ENCODE assay signal across 8 cellular contexts in the genomic region with DNA sequence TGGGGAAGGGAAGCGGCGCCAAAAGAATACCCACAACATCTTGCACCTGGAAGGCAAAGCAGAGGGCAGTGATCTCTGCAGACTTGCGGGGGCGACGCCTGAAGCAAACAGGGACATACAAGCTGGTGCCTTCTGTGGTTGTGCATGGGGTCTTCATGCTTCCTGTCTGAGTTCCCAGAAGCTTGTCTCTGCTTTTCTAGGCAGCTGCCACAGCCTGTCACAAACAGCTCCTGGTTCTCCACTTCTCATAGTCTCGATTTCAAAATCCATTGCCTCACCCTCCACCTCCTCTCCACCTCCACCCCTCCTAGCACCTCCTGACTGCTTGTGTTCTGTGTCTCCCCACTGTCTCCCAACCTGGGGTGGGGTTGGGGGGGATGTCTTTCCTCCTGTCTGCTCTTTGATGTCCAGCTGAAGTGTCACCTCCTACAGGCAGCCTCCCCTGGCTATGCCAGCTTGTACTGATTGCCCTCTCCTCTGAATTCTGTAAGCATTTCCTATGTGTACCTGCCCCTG. TPM values are rescaled to one million over a fixed set of nuclear protein-coding genes. Genes with fewer than 3 reads are reported as not detected.
DNase-seq lines count a peak whose midpoint lies in the region; ATAC-seq, FAIRE-seq and TF ChIP-seq lines count a peak whose summit lies in the region.

No MANE protein-coding gene starts in this region.

- H3K27ac Mint-ChIP-seq in activated naive CD4-positive, alpha-beta T cell treated with anti-CD3 and anti-CD28 coated beads, Interleukin-2, amount 50 U/mL, for 24 hours, result peak overlapping the region; percentile 85
- H3K27ac Mint-ChIP-seq in type B pancreatic cell, result no peak overlapping the region

- peak overlapping the region; percentile 4 for H2AFZ ChIP-seq in keratinocyte (ENCODE audit: control insufficient read depth, low read length)

- no peaks in the 10 kb centered on the region for H3K79me2 ChIP-seq in keratinocyte (ENCODE audit: control insufficient read depth, insufficient read depth, low read length)

- H3K27me3 ChIP-seq in RWPE2 (ENCODE audit: insufficient read depth, poor library complexity, severe bottlenecking) (no peaks in the 10 kb centered on the region), keratinocyte (ENCODE audit: control insufficient read depth, extremely low read depth, insufficient read depth, low read length) (peaks cover 5% of the 10 kb centered on the region)

- FAIRE-seq in keratinocyte (lab: Jason Lieb, UNC), result no peak

- no peaks in the 10 kb centered on the region for H3K9me3 ChIP-seq in RWPE2 (ENCODE audit: severe bottlenecking)
- H3K9me3 ChIP-seq in keratinocyte (ENCODE audit: control insufficient read depth, low read depth, low read length), result no peaks in the 10 kb centered on the region

- H3K9me1 ChIP-seq in keratinocyte (ENCODE audit: control insufficient read depth, extremely low read depth, insufficient read depth, low read length), result no peaks in the 10 kb centered on the region

- H3K4me2 ChIP-seq in keratinocyte (ENCODE audit: control insufficient read depth, extremely low read depth, insufficient read depth, low read depth, low read length), result peak overlapping the region; percentile 84

- no peaks in the 10 kb centered on the region for H3K36me3 ChIP-seq in RWPE2 (ENCODE audit: low read depth)
- H3K36me3 ChIP-seq in keratinocyte (ENCODE audit: control insufficient read depth in 2 of 2, extremely low read depth in 1 of 2, insufficient read depth in 2 of 2, low read length in 2 of 2), result no peaks in the 10 kb centered on the region

- no peak for DNase-seq in activated naive CD4-positive, alpha-beta T cell treated with Interleukin-2 at 50 U/mL for 16 hours
- DNase-seq in RWPE2 (ENCODE audit: low spot score) (no peak), keratinocyte (ENCODE audit: low read depth, low spot score) (no peak), type B pancreatic cell (ENCODE audit: extremely low spot score, unreplicated experiment) (no peak), epidermal melanocyte (ENCODE audit: insufficient read length, low spot score) (no peak), foreskin fibroblast (no peak)

- peaks cover 7% of the 10 kb centered on the region for H3K27me3 Mint-ChIP-seq in activated naive CD4-positive, alpha-beta T cell treated with anti-CD3 and anti-CD28 coated beads, Interleukin-2, amount 50 U/mL, for 24 hours
- peaks cover 52% of the 10 kb centered on the region for H3K27me3 Mint-ChIP-seq in type B pancreatic cell

- peaks cover 33% of the 10 kb centered on the region for H3K4me1 Mint-ChIP-seq in activated naive CD4-positive, alpha-beta T cell treated with anti-CD3 and anti-CD28 coated beads, Interleukin-2, amount 50 U/mL, for 24 hours
- peaks cover 16% of the 10 kb centered on the region for H3K4me1 Mint-ChIP-seq in type B pancreatic cell (ENCODE audit: unreplicated experiment)

- peak; percentile 9; the same call in 1 of the 3 replicates for ATAC-seq in RWPE2 (ENCODE audit: low read depth)
- no peak for ATAC-seq in GM19463 (IDR thresholded peaks at IDR 0.05; ENCODE audit: unreplicated experiment)

- dilution Hi-C loops in keratinocyte (cut with MboI; ENCODE audit: extremely low pct_ligation_motif_present, low sequenced_read_pairs), result no loop called here

- H3K9ac ChIP-seq in keratinocyte (ENCODE audit: control insufficient read depth, extremely low read depth, insufficient read depth, low read length), result peak overlapping the region; percentile 29

- H3K27ac ChIP-seq in RWPE2 (ENCODE audit: poor library complexity, severe bottlenecking), result peak overlapping the region; percentile 56
- H3K27ac ChIP-seq in keratinocyte (ENCODE audit: control insufficient read depth, insufficient read depth, low read length), result no peak overlapping the region

- H3K36me3 Mint-ChIP-seq in activated naive CD4-positive, alpha-beta T cell treated with anti-CD3 and anti-CD28 coated beads, Interleukin-2, amount 50 U/mL, for 24 hours, result no peaks in the 10 kb centered on the region
- no peaks in the 10 kb centered on the region for H3K36me3 Mint-ChIP-seq in type B pancreatic cell

- H4K20me1 ChIP-seq in keratinocyte (ENCODE audit: control insufficient read depth, extremely low read depth, insufficient read depth, low read length), result no peaks in the 10 kb centered on the region

- no peak for TF ChIP-seq CTCF in RWPE2 (IDR thresholded peaks at IDR 0.05; ENCODE audit: poor library complexity, severe bottlenecking)
- TF ChIP-seq CTCF in keratinocyte (optimal IDR thresholded peaks at IDR 0.05 in 1 of 3, IDR thresholded peaks at IDR 0.05 in 1 of 3, conservative IDR thresholded peaks at IDR 0.05 in 1 of 3; ENCODE audit: extremely low read depth in 1 of 3, insufficient read depth in 2 of 3, low read length in 3 of 3), result no peak
- TF ChIP-seq CTCF in type B pancreatic cell (conservative IDR thresholded peaks at IDR 0.05), result no peak
- TF ChIP-seq CTCF in foreskin fibroblast (IDR thresholded peaks at IDR 0.05; ENCODE audit: low read depth, low read length), result no peak

- peaks cover 40% of the 10 kb centered on the region for H3K4me1 ChIP-seq in RWPE2 (ENCODE audit: insufficient read depth, poor library complexity, severe bottlenecking)
- H3K4me1 ChIP-seq in keratinocyte (ENCODE audit: control insufficient read depth, extremely low read depth, insufficient read depth, low read length), result peaks cover 22% of the 10 kb centered on the region

- peak overlapping the region; percentile 84 for H3K4me3 Mint-ChIP-seq in activated naive CD4-positive, alpha-beta T cell treated with anti-CD3 and anti-CD28 coated beads, Interleukin-2, amount 50 U/mL, for 24 hours
- H3K4me3 Mint-ChIP-seq in type B pancreatic cell, result peak overlapping the region; percentile 76

- peaks cover 12% of the 10 kb centered on the region for H3K9me3 Mint-ChIP-seq in activated naive CD4-positive, alpha-beta T cell treated with anti-CD3 and anti-CD28 coated beads, Interleukin-2, amount 50 U/mL, for 24 hours
- no peaks in the 10 kb centered on the region for H3K9me3 Mint-ChIP-seq in type B pancreatic cell

- H3K4me3 ChIP-seq in RWPE2 (ENCODE audit: severe bottlenecking), result no peak overlapping the region
- peak overlapping the region; percentile 28 to 61 (median 60) for H3K4me3 ChIP-seq in keratinocyte (ENCODE audit: control insufficient read depth in 2 of 3, extremely low read depth in 1 of 3, insufficient read depth in 2 of 3, low read depth in 1 of 3, low read length in 3 of 3)
- no peak overlapping the region for H3K4me3 ChIP-seq in foreskin fibroblast (ENCODE audit: low read depth in 1 of 2, low read length in 2 of 2)

RNA-seq across cellular contexts. Expression of a gene that starts 1.7 kb away (rescaled TPM):
- 0.16 to 0.42 TPM (median 0.33 TPM) in 3 replicates for polyA plus RNA-seq in keratinocyte
- not detected for polyA plus RNA-seq in keratinocyte (2011; ENCODE audit: low read depth)
- polyA plus RNA-seq in keratinocyte (2011; cell fraction: cytosol; rRNA removed), result 0.06 and 0.35 TPM in 2 replicates
- polyA plus RNA-seq in keratinocyte (2011; cell fraction: nucleus; rRNA removed), result 0.06 and 0.49 TPM in 2 replicates
- polyA plus RNA-seq in keratinocyte (2012; ENCODE audit: low replicate concordance), result 0.68 and 0.86 TPM in 2 replicates
- polyA minus RNA-seq in keratinocyte, result not detected in 3 replicates
- polyA minus RNA-seq in keratinocyte (2011; cell fraction: cytosol; rRNA and poly(A)+ RNA removed), result not detected
- not detected in 2 replicates for polyA minus RNA-seq in keratinocyte (2011; cell fraction: nucleus; rRNA and poly(A)+ RNA removed)
- total RNA-seq in type B pancreatic cell (ENCODE audit: low replicate concordance), result 8.9 and 18.7 TPM in 2 replicates

RNA-seq across cellular contexts. Expression of a gene that starts 28.8 kb away (rescaled TPM):
- 8.7 to 11.9 TPM (median 9.9 TPM) in 3 replicates for polyA plus RNA-seq in keratinocyte
- polyA plus RNA-seq in keratinocyte (2011; ENCODE audit: low read depth), result 7.0 TPM
- 6.7 and 11.2 TPM in 2 replicates for polyA plus RNA-seq in keratinocyte (2011; cell fraction: cytosol; rRNA removed)
- polyA plus RNA-seq in keratinocyte (2011; cell fraction: nucleus; rRNA removed), result 9.0 and 9.2 TPM in 2 replicates
- polyA plus RNA-seq in keratinocyte (2012; ENCODE audit: low replicate concordance), result 7.6 and 10.3 TPM in 2 replicates
- 7.2 to 33.6 TPM (median 23.4 TPM) in 3 replicates for polyA minus RNA-seq in keratinocyte
- polyA minus RNA-seq in keratinocyte (2011; cell fraction: cytosol; rRNA and poly(A)+ RNA removed), result 27.2 TPM
- 19.9 and 29.2 TPM in 2 replicates for polyA minus RNA-seq in keratinocyte (2011; cell fraction: nucleus; rRNA and poly(A)+ RNA removed)
- total RNA-seq in type B pancreatic cell (ENCODE audit: low replicate concordance), result 30.8 and 34.5 TPM in 2 replicates

Comparison
In these comparisons a context has a peak if more than half of its experiments do, and no peak if none do; other contexts are left out.
1. H3K4me3 ChIP-seq: peak in keratinocyte (3 of 3); none in RWPE2 (single experiment) and foreskin fibroblast (0 of 2).